In genomic region chr19:45076029-45076850, GRCh38 we compare ENCODE assay signal across 1 cellular context.
TF ChIP-seq lines count a peak whose summit lies in the region.

ZNF296 (minus strand) TSS chr19:45076478; CDS start chr19:45076373, 105 bp downstream.

TF ChIP-seq in HepG2, 621 proteins besides CTCF, POLR2A, EP300 and RAD21 (continued from another document and continues in another):
- TF ChIP-seq, protein P1, sequence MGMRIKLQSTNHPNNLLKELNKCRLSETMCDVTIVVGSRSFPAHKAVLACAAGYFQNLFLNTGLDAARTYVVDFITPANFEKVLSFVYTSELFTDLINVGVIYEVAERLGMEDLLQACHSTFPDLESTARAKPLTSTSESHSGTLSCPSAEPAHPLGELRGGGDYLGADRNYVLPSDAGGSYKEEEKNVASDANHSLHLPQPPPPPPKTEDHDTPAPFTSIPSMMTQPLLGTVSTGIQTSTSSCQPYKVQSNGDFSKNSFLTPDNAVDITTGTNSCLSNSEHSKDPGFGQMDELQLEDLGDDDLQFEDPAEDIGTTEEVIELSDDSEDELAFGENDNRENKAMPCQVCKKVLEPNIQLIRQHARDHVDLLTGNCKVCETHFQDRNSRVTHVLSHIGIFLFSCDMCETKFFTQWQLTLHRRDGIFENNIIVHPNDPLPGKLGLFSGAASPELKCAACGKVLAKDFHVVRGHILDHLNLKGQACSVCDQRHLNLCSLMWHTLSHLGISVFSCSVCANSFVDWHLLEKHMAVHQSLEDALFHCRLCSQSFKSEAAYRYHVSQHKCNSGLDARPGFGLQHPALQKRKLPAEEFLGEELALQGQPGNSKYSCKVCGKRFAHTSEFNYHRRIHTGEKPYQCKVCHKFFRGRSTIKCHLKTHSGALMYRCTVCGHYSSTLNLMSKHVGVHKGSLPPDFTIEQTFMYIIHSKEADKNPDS (CRISPR knock-in tag; IDR thresholded peaks at IDR 0.05), result no peak
- TF ChIP-seq ZNF557 (CRISPR knock-in tag; IDR thresholded peaks at IDR 0.05) (no peak), MYNN (CRISPR knock-in tag; IDR thresholded peaks at IDR 0.05; ENCODE audit: low read depth) (no peak), ZNF430 (CRISPR knock-in tag; IDR thresholded peaks at IDR 0.05) (no peak), CENPX (CRISPR knock-in tag; IDR thresholded peaks at IDR 0.05) (no peak), ZNF501 (CRISPR knock-in tag; IDR thresholded peaks at IDR 0.05) (no peak), LCORL (IDR thresholded peaks at IDR 0.05) (no peak), LCORL (CRISPR knock-in tag; IDR thresholded peaks at IDR 0.05) (peak; percentile 67), ZNF646 (CRISPR knock-in tag; IDR thresholded peaks at IDR 0.05) (no peak), SOX6 (IDR thresholded peaks at IDR 0.05) (no peak), SOX6 (CRISPR knock-in tag; IDR thresholded peaks at IDR 0.05) (no peak), ZBTB42 (CRISPR knock-in tag; IDR thresholded peaks at IDR 0.05) (no peak), ZNF251 (CRISPR knock-in tag; IDR thresholded peaks at IDR 0.05) (no peak), SP4 (CRISPR knock-in tag; IDR thresholded peaks at IDR 0.05) (peak; percentile 89), ZNF282 (IDR thresholded peaks at IDR 0.05; ENCODE audit: partially characterized antibody) (no peak), PAX8 (CRISPR knock-in tag; IDR thresholded peaks at IDR 0.05; ENCODE audit: borderline replicate concordance) (no peak), ZNF761 (CRISPR knock-in tag; conservative IDR thresholded peaks at IDR 0.05) (no peak), ZNF816 (CRISPR knock-in tag; IDR thresholded peaks at IDR 0.05; ENCODE audit: borderline replicate concordance) (no peak), TFAP4 (IDR thresholded peaks at IDR 0.05; ENCODE audit: borderline replicate concordance, low read depth) (peak; percentile 48; the same call in 1 of the 2 replicates), THAP11 (CRISPR knock-in tag; IDR thresholded peaks at IDR 0.05) (peak; percentile 51; the same call in 1 of the 2 replicates), ZNF782 (CRISPR knock-in tag; IDR thresholded peaks at IDR 0.05; ENCODE audit: borderline replicate concordance) (no peak), TOPORS (CRISPR knock-in tag; IDR thresholded peaks at IDR 0.05) (peak; percentile 44), ZNF354B (CRISPR knock-in tag; IDR thresholded peaks at IDR 0.05) (no peak), TSC22D2 (CRISPR knock-in tag; IDR thresholded peaks at IDR 0.05; ENCODE audit: borderline replicate concordance) (no peak), GABPB1 (CRISPR knock-in tag; IDR thresholded peaks at IDR 0.05) (peak; percentile 67), SCMH1 (CRISPR knock-in tag; IDR thresholded peaks at IDR 0.05; ENCODE audit: borderline replicate concordance) (no peak), MIER3 (CRISPR knock-in tag; IDR thresholded peaks at IDR 0.05; ENCODE audit: borderline replicate concordance) (peak; percentile 19; the same call in 1 of the 2 replicates), ZNF101 (CRISPR knock-in tag; IDR thresholded peaks at IDR 0.05; ENCODE audit: borderline replicate concordance, low read depth) (no peak), ZNF383 (CRISPR knock-in tag; IDR thresholded peaks at IDR 0.05; ENCODE audit: borderline replicate concordance) (no peak), ZNF660 (CRISPR knock-in tag; IDR thresholded peaks at IDR 0.05; ENCODE audit: borderline replicate concordance, low read depth) (no peak), TRIM24 (CRISPR knock-in tag; IDR thresholded peaks at IDR 0.05) (no peak), MBD4 (IDR thresholded peaks at IDR 0.05; ENCODE audit: borderline replicate concordance, low read length) (no peak), PRMT3 (CRISPR knock-in tag; IDR thresholded peaks at IDR 0.05; ENCODE audit: borderline replicate concordance, low read depth) (no peak), ZBTB3 (CRISPR knock-in tag; IDR thresholded peaks at IDR 0.05; ENCODE audit: borderline replicate concordance, low read depth) (no peak), ZIK1 (CRISPR knock-in tag; IDR thresholded peaks at IDR 0.05; ENCODE audit: borderline replicate concordance, low read depth) (peak; percentile 89)
- TF ChIP-seq, protein P2, sequence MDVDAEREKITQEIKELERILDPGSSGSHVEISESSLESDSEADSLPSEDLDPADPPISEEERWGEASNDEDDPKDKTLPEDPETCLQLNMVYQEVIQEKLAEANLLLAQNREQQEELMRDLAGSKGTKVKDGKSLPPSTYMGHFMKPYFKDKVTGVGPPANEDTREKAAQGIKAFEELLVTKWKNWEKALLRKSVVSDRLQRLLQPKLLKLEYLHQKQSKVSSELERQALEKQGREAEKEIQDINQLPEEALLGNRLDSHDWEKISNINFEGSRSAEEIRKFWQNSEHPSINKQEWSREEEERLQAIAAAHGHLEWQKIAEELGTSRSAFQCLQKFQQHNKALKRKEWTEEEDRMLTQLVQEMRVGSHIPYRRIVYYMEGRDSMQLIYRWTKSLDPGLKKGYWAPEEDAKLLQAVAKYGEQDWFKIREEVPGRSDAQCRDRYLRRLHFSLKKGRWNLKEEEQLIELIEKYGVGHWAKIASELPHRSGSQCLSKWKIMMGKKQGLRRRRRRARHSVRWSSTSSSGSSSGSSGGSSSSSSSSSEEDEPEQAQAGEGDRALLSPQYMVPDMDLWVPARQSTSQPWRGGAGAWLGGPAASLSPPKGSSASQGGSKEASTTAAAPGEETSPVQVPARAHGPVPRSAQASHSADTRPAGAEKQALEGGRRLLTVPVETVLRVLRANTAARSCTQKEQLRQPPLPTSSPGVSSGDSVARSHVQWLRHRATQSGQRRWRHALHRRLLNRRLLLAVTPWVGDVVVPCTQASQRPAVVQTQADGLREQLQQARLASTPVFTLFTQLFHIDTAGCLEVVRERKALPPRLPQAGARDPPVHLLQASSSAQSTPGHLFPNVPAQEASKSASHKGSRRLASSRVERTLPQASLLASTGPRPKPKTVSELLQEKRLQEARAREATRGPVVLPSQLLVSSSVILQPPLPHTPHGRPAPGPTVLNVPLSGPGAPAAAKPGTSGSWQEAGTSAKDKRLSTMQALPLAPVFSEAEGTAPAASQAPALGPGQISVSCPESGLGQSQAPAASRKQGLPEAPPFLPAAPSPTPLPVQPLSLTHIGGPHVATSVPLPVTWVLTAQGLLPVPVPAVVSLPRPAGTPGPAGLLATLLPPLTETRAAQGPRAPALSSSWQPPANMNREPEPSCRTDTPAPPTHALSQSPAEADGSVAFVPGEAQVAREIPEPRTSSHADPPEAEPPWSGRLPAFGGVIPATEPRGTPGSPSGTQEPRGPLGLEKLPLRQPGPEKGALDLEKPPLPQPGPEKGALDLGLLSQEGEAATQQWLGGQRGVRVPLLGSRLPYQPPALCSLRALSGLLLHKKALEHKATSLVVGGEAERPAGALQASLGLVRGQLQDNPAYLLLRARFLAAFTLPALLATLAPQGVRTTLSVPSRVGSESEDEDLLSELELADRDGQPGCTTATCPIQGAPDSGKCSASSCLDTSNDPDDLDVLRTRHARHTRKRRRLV (CRISPR knock-in tag; IDR thresholded peaks at IDR 0.05), result no peak
- TF ChIP-seq, protein P3, sequence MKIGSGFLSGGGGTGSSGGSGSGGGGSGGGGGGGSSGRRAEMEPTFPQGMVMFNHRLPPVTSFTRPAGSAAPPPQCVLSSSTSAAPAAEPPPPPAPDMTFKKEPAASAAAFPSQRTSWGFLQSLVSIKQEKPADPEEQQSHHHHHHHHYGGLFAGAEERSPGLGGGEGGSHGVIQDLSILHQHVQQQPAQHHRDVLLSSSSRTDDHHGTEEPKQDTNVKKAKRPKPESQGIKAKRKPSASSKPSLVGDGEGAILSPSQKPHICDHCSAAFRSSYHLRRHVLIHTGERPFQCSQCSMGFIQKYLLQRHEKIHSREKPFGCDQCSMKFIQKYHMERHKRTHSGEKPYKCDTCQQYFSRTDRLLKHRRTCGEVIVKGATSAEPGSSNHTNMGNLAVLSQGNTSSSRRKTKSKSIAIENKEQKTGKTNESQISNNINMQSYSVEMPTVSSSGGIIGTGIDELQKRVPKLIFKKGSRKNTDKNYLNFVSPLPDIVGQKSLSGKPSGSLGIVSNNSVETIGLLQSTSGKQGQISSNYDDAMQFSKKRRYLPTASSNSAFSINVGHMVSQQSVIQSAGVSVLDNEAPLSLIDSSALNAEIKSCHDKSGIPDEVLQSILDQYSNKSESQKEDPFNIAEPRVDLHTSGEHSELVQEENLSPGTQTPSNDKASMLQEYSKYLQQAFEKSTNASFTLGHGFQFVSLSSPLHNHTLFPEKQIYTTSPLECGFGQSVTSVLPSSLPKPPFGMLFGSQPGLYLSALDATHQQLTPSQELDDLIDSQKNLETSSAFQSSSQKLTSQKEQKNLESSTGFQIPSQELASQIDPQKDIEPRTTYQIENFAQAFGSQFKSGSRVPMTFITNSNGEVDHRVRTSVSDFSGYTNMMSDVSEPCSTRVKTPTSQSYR (CRISPR knock-in tag; IDR thresholded peaks at IDR 0.05; ENCODE audit: borderline replicate concordance), result no peak
- TF ChIP-seq, protein P4, sequence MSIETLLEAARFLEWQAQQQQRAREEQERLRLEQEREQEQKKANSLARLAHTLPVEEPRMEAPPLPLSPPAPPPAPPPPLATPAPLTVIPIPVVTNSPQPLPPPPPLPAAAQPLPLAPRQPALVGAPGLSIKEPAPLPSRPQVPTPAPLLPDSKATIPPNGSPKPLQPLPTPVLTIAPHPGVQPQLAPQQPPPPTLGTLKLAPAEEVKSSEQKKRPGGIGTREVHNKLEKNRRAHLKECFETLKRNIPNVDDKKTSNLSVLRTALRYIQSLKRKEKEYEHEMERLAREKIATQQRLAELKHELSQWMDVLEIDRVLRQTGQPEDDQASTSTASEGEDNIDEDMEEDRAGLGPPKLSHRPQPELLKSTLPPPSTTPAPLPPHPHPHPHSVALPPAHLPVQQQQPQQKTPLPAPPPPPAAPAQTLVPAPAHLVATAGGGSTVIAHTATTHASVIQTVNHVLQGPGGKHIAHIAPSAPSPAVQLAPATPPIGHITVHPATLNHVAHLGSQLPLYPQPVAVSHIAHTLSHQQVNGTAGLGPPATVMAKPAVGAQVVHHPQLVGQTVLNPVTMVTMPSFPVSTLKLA (IDR thresholded peaks at IDR 0.05), result peak; percentile 62
- TF ChIP-seq, protein P5, sequence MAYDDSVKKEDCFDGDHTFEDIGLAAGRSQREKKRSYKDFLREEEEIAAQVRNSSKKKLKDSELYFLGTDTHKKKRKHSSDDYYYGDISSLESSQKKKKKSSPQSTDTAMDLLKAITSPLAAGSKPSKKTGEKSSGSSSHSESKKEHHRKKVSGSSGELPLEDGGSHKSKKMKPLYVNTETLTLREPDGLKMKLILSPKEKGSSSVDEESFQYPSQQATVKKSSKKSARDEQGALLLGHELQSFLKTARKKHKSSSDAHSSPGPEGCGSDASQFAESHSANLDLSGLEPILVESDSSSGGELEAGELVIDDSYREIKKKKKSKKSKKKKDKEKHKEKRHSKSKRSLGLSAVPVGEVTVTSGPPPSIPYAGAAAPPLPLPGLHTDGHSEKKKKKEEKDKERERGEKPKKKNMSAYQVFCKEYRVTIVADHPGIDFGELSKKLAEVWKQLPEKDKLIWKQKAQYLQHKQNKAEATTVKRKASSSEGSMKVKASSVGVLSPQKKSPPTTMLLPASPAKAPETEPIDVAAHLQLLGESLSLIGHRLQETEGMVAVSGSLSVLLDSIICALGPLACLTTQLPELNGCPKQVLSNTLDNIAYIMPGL (CRISPR knock-in tag; IDR thresholded peaks at IDR 0.05; ENCODE audit: borderline replicate concordance in 1 of 2, low read depth in 1 of 2), result peak in 1 of 2 experiments; percentile 43; a peak in 2 of 4 replicates
- TF ChIP-seq, protein P6, sequence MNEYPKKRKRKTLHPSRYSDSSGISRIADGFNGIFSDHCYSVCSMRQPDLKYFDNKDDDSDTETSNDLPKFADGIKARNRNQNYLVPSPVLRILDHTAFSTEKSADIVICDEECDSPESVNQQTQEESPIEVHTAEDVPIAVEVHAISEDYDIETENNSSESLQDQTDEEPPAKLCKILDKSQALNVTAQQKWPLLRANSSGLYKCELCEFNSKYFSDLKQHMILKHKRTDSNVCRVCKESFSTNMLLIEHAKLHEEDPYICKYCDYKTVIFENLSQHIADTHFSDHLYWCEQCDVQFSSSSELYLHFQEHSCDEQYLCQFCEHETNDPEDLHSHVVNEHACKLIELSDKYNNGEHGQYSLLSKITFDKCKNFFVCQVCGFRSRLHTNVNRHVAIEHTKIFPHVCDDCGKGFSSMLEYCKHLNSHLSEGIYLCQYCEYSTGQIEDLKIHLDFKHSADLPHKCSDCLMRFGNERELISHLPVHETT (CRISPR knock-in tag; conservative IDR thresholded peaks at IDR 0.05), result no peak
